ENCODE assay signal across 23 cellular contexts in genomic region chr2:14263053-14263452, GRCh38.
DNase-seq lines count a peak whose midpoint lies in the region; ATAC-seq, FAIRE-seq and TF ChIP-seq lines count a peak whose summit lies in the region.
"Had no signal": no experiment of that assay in that cellular context is flagged by ENCODE, and none has a peak within 500 bp of the region (broad histone marks: within the 10 kb centered on the region; RNA-seq: fewer than 3 reads in every experiment).

No MANE protein-coding gene starts in this region.

- H3K9me3 ChIP-seq in astrocyte (ENCODE audit: insufficient read depth, low read depth, low read length) (no peaks in the 10 kb centered on the region), neuronal stem cell (replicated peaks in 1 of 2; ENCODE audit: control insufficient read depth in 2 of 2, insufficient read depth in 1 of 2, low read depth in 1 of 2, low read length in 2 of 2) (no peaks in the 10 kb centered on the region), PC-3 (ENCODE audit: low read length) (no peaks in the 10 kb centered on the region)
- H3K9me3 ChIP-seq: BLaER1 treated with 17β-estradiol and CSF1 and Interleukin-3, amounts not matched to agents 10 nM and 100 nM; Caco-2 had no signal

- intact Hi-C loops in Calu3 (cut with micrococcal nuclease; ENCODE audit: unreplicated experiment): no loop called here
- intact Hi-C loops in PC-3 (cut with micrococcal nuclease): no loop called here

- H3K4me1 Mint-ChIP-seq in astrocyte (ENCODE audit: low read depth, unreplicated experiment): peaks cover 22% of the 10 kb centered on the region
- H3K4me1 Mint-ChIP-seq in Calu3 (ENCODE audit: low read depth, unreplicated experiment): no peaks in the 10 kb centered on the region
- H3K4me1 Mint-ChIP-seq: B cell had no signal

- H3K27me3 Mint-ChIP-seq in astrocyte (ENCODE audit: low read depth, unreplicated experiment) (no peaks in the 10 kb centered on the region), Calu3 (ENCODE audit: unreplicated experiment) (no peaks in the 10 kb centered on the region)
- H3K27me3 Mint-ChIP-seq: B cell; CD4-positive, alpha-beta T cell had no signal

- H2BK12ac ChIP-seq in neuronal stem cell (ENCODE audit: low read length): no peak overlapping the region

- no peaks in the 10 kb centered on the region for H3K36me3 Mint-ChIP-seq in astrocyte (ENCODE audit: low read depth, unreplicated experiment)
- H3K36me3 Mint-ChIP-seq in Calu3 (ENCODE audit: insufficient read depth, unreplicated experiment): no peaks in the 10 kb centered on the region
- H3K36me3 Mint-ChIP-seq: CD8-positive, alpha-beta T cell had no signal

- no peaks in the 10 kb centered on the region for H3K9me2 ChIP-seq in PC-3 (replicated peaks; ENCODE audit: low read length)

- ATAC-seq in HG03175 (IDR thresholded peaks at IDR 0.05; ENCODE audit: unreplicated experiment) (peak; percentile 54), PC-3 (no peak)
- ATAC-seq: A549; CD8-positive, alpha-beta T cell had no signal

- no peaks in the 10 kb centered on the region for H3K27me3 ChIP-seq in astrocyte (ENCODE audit: insufficient read depth, low read length)
- H3K27me3 ChIP-seq in neuronal stem cell (ENCODE audit: control insufficient read depth in 3 of 3, insufficient read depth in 3 of 3, low read depth in 1 of 3, low read length in 3 of 3): no peaks in the 10 kb centered on the region
- H3K27me3 ChIP-seq in PC-3 (ENCODE audit: low read length): no peaks in the 10 kb centered on the region; the same call in 1 of the 2 replicates
- H3K27me3 ChIP-seq: BLaER1 treated with 17β-estradiol and CSF1 and Interleukin-3, amounts not matched to agents 10 nM and 100 nM had no signal

- POLR2A ChIA-PET in PC-3 (lab: Charles Lee; ENCODE audit: unreplicated experiment): no interaction called here

- H3K4me3 Mint-ChIP-seq in astrocyte (ENCODE audit: unreplicated experiment): no peak overlapping the region
- H3K4me3 Mint-ChIP-seq in Calu3 (ENCODE audit: low read depth, unreplicated experiment): no peak overlapping the region
- H3K4me3 Mint-ChIP-seq: B cell; CD4-positive, alpha-beta T cell; CD8-positive, alpha-beta T cell had no signal

- H2BK15ac ChIP-seq in neuronal stem cell (ENCODE audit: low read length): no peak overlapping the region

- no peak for FAIRE-seq in astrocyte (lab: Jason Lieb, UNC)
- FAIRE-seq: A549, GM12891, GM19239 had no signal

- H4K8ac ChIP-seq in neuronal stem cell (ENCODE audit: low read depth, low read length): no peak overlapping the region

- H3K79me2 ChIP-seq in astrocyte (ENCODE audit: insufficient read depth, low read length): no peaks in the 10 kb centered on the region
- H3K79me2 ChIP-seq in PC-3 (ENCODE audit: low read length): no peaks in the 10 kb centered on the region

- H3K79me1 ChIP-seq in neuronal stem cell (ENCODE audit: low read depth, low read length): no peaks in the 10 kb centered on the region

- H4K20me1 ChIP-seq in astrocyte (ENCODE audit: insufficient read depth, low read length) (no peaks in the 10 kb centered on the region), PC-3 (ENCODE audit: low read length) (no peaks in the 10 kb centered on the region)
- H4K20me1 ChIP-seq: BLaER1 treated with 17β-estradiol and CSF1 and Interleukin-3, amounts not matched to agents 10 nM and 100 nM had no signal

- H2BK120ac ChIP-seq in neuronal stem cell (ENCODE audit: low read depth, low read length): no peak overlapping the region

- H2AK5ac ChIP-seq in neuronal stem cell (ENCODE audit: low read depth, low read length): no peak overlapping the region

- no peak overlapping the region for H4K91ac ChIP-seq in neuronal stem cell (ENCODE audit: low read depth, low read length, poor library complexity)

- H3K18ac ChIP-seq in neuronal stem cell (ENCODE audit: low read length): no peak overlapping the region

- H2AFZ ChIP-seq in astrocyte (ENCODE audit: low read depth, low read length) (no peak overlapping the region), neuronal stem cell (ENCODE audit: low read length) (no peak overlapping the region), PC-3 (ENCODE audit: low read length) (no peak overlapping the region)

- H3K14ac ChIP-seq in neuronal stem cell (ENCODE audit: low read length): no peak overlapping the region

- H2BK5ac ChIP-seq in neuronal stem cell (ENCODE audit: low read length): no peak overlapping the region

- peaks cover 8% of the 10 kb centered on the region for H3K4me1 ChIP-seq in astrocyte (ENCODE audit: insufficient read depth, low read length)
- no peaks in the 10 kb centered on the region for H3K4me1 ChIP-seq in neuronal stem cell (ENCODE audit: control insufficient read depth in 2 of 2, insufficient read depth in 1 of 2, low read depth in 1 of 2, low read length in 2 of 2)
- H3K4me1 ChIP-seq in PC-3 (ENCODE audit: insufficient read depth, low read length): no peaks in the 10 kb centered on the region
- H3K4me1 ChIP-seq: A549, Caco-2 had no signal

- no TSS peak for BruUV-seq in Calu3 (replicated peaks; lab: Mats Ljungman, UMichigan)
- BruUV-seq in PC-3 (replicated peaks; lab: Mats Ljungman, UMichigan): no TSS peak

- no peak overlapping the region for H3K4ac ChIP-seq in neuronal stem cell (ENCODE audit: low read length)

- peaks cover 3% of the 10 kb centered on the region for H3K9me3 Mint-ChIP-seq in astrocyte (ENCODE audit: unreplicated experiment)
- H3K9me3 Mint-ChIP-seq in Calu3 (ENCODE audit: low read depth, unreplicated experiment): no peaks in the 10 kb centered on the region

- H3K36me3 ChIP-seq in astrocyte (ENCODE audit: insufficient read depth, low read length) (no peaks in the 10 kb centered on the region), neuronal stem cell (replicated peaks in 1 of 2; ENCODE audit: control insufficient read depth in 2 of 2, insufficient read depth in 2 of 2, low read length in 2 of 2) (no peaks in the 10 kb centered on the region), PC-3 (ENCODE audit: low read depth, low read length) (no peaks in the 10 kb centered on the region)
- H3K36me3 ChIP-seq: BLaER1 treated with 17β-estradiol and CSF1 and Interleukin-3, amounts not matched to agents 10 nM and 100 nM had no signal

- H3K4me3 ChIP-seq in astrocyte (ENCODE audit: insufficient read depth, low read depth, low read length) (no peak overlapping the region), neuronal stem cell (ENCODE audit: low read length in 2 of 2) (no peak overlapping the region), PC-3 (ENCODE audit: low read length) (no peak overlapping the region)
- H3K4me3 ChIP-seq: A549; BLaER1 treated with 17β-estradiol and CSF1 and Interleukin-3, amounts not matched to agents 10 nM and 100 nM had no signal

- H3K9ac ChIP-seq in astrocyte (ENCODE audit: low read length) (no peak overlapping the region), neuronal stem cell (ENCODE audit: low read depth, low read length, poor library complexity) (no peak overlapping the region), PC-3 (ENCODE audit: low read length) (no peak overlapping the region)
- H3K9ac ChIP-seq: BLaER1 treated with 17β-estradiol and CSF1 and Interleukin-3, amounts not matched to agents 10 nM and 100 nM had no signal

- DNase-seq in astrocyte (ENCODE audit: low read depth) (no peak), neuronal stem cell (ENCODE audit: low spot score) (no peak), Calu3 (no peak), PC-3 (no peak)
- DNase-seq: AML-193; Caco-2; CD4-positive, alpha-beta T cell; CD8-positive, alpha-beta T cell; DMS 273 treated with DMSO at 0.1 percent for 48 hours; DMS153; DMS53; DMS79; DND-41; EL; GDM1 had no signal

- CTCF ChIA-PET in Calu3 (lab: Charles Lee): no interaction called here
- CTCF ChIA-PET in PC-3 (lab: Charles Lee): no interaction called here

- H3K4me2 ChIP-seq in astrocyte (ENCODE audit: low read length) (peak overlapping the region; percentile 71), neuronal stem cell (ENCODE audit: insufficient read depth, low read length, poor library complexity, severe bottlenecking) (no peak overlapping the region), PC-3 (ENCODE audit: low read length) (no peak overlapping the region)
- H3K4me2 ChIP-seq: A549; BLaER1 treated with 17β-estradiol and CSF1 and Interleukin-3, amounts not matched to agents 10 nM and 100 nM had no signal

- peak overlapping the region; percentile 75 for H3K27ac Mint-ChIP-seq in astrocyte (ENCODE audit: unreplicated experiment)
- H3K27ac Mint-ChIP-seq in Calu3 (ENCODE audit: unreplicated experiment): no peak overlapping the region
- H3K27ac Mint-ChIP-seq: B cell; CD4-positive, alpha-beta T cell; CD8-positive, alpha-beta T cell had no signal

- no peaks in the 10 kb centered on the region for H3F3A ChIP-seq in PC-3 (ENCODE audit: low read length, unreplicated experiment)

- TF ChIP-seq CTCF in astrocyte (IDR thresholded peaks at IDR 0.05; ENCODE audit: insufficient read depth, low read depth, low read length) (no peak), Calu3 (IDR thresholded peaks at IDR 0.05; ENCODE audit: unreplicated experiment) (no peak), PC-3 (conservative IDR thresholded peaks at IDR 0.05; ENCODE audit: low read depth, low read length) (no peak)

- H3K23ac ChIP-seq in neuronal stem cell (ENCODE audit: low read depth, low read length, poor library complexity): peak overlapping the region; percentile 31

- H3K27ac ChIP-seq in astrocyte (ENCODE audit: low read depth, low read length) (peak overlapping the region; percentile 54), neuronal stem cell (replicated peaks; ENCODE audit: low read length) (no peak overlapping the region), PC-3 (ENCODE audit: low read length) (no peak overlapping the region)
- H3K27ac ChIP-seq: 22Rv1; A549; BLaER1 treated with 17β-estradiol and CSF1 and Interleukin-3, amounts not matched to agents 10 nM and 100 nM; C4-2B had no signal
